In the genomic region with DNA sequence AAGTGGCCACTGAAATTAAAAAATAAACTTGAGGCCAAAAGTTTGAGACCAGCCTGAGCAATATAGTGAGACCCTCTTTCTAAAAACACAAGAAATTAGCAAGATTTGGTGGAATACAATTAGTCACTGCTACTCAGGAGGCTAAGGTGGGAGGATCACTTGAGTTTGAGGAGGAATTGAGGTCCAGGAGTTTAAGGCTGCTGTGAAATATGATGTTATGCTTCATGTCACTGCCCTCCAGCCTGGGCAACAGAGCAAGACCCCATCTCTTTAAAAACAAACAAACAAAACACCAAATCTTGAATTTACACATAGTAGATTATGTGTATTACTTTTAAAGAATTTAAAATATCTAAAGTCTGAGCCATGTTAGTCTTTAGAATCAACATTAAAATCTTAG, we compare ENCODE assay signal across 1 cellular context.
TF ChIP-seq lines count a peak whose summit lies in the region.

No MANE protein-coding gene starts in this region.

TF ChIP-seq in A549, 52 proteins besides CTCF, POLR2A, EP300 and RAD21 (continued from another document):
- TF ChIP-seq BHLHE40 (IDR thresholded peaks at IDR 0.05; ENCODE audit: low read depth, low read length) (no peak), MYC (IDR thresholded peaks at IDR 0.05; ENCODE audit: borderline replicate concordance, low read length) (no peak), HOXB13 (CRISPR knock-in tag; IDR thresholded peaks at IDR 0.05; ENCODE audit: low read depth) (no peak)
